12 cellular contexts compared by ENCODE assay signal in genomic region chr6:169778646-169779045, GRCh38.
"Had no signal": no experiment of that assay in that cellular context is flagged by ENCODE, and none has a peak within 500 bp of the region (broad histone marks: within the 10 kb centered on the region; RNA-seq: fewer than 3 reads in every experiment).

No MANE protein-coding gene starts in this region.

- H3K27ac ChIP-seq: heart right ventricle, uterus had no signal

- H3K4me3 ChIP-seq: heart right ventricle, thyroid gland, uterus had no signal

- H3K4me3 Mint-ChIP-seq: activated CD8-positive, alpha-beta memory T cell treated with anti-CD3 and anti-CD28 coated beads, Interleukin-2, amount 10 ng/mL, durations not matched to agents 7 days and 5 days; activated naive CD8-positive, alpha-beta T cell; natural killer cell treated with Interleukin-12 subunit alpha and Interleukin-12 subunit beta and Interleukin-15 and Interleukin-18, amount 100 ng/mL, for 72 hours had no signal

- ATAC-seq: activated CD8-positive, alpha-beta memory T cell treated with anti-CD3 and anti-CD28 coated beads, Interleukin-2, amount 10 ng/mL, durations not matched to agents 7 days and 5 days; heart right ventricle; natural killer cell treated with Interleukin-12 subunit alpha and Interleukin-12 subunit beta and Interleukin-15 and Interleukin-18, amount 100 ng/mL, for 72 hours had no signal

- H3K27me3 ChIP-seq: heart right ventricle, thyroid gland, uterus had no signal

- DNase-seq: activated CD4-positive, alpha-beta T cell treated with anti-CD3 and anti-CD28 coated beads, Interleukin-2, amount 50 U/mL, for 48 hours; activated CD8-positive, alpha-beta memory T cell treated with anti-CD3 and anti-CD28 coated beads, Interleukin-2, amount 10 ng/mL, durations not matched to agents 7 days and 5 days; caudate nucleus; heart right ventricle; nucleus accumbens; retina; stimulated activated CD4-positive, alpha-beta T cell treated with anti-CD3 and anti-CD28 coated beads, Interleukin-2, amount 100 ng/mL, for 24 hours; stimulated activated naive CD4-positive, alpha-beta T cell treated with Interleukin-2 at 50 U/mL for 16 hours; uterus had no signal

- H3K4me1 ChIP-seq: heart right ventricle, uterus had no signal

- H3K9me3 Mint-ChIP-seq: natural killer cell treated with Interleukin-12 subunit alpha and Interleukin-12 subunit beta and Interleukin-15 and Interleukin-18, amount 100 ng/mL, for 72 hours had no signal

- H3K27me3 Mint-ChIP-seq: activated CD8-positive, alpha-beta memory T cell treated with anti-CD3 and anti-CD28 coated beads, Interleukin-2, amount 10 ng/mL, durations not matched to agents 7 days and 5 days; activated naive CD8-positive, alpha-beta T cell; natural killer cell treated with Interleukin-12 subunit alpha and Interleukin-12 subunit beta and Interleukin-15 and Interleukin-18, amount 100 ng/mL, for 72 hours had no signal

- H3K9me3 ChIP-seq: heart right ventricle, thyroid gland, uterus had no signal

- H3K27ac Mint-ChIP-seq: activated CD8-positive, alpha-beta memory T cell treated with anti-CD3 and anti-CD28 coated beads, Interleukin-2, amount 10 ng/mL, durations not matched to agents 7 days and 5 days; activated naive CD8-positive, alpha-beta T cell; natural killer cell treated with Interleukin-12 subunit alpha and Interleukin-12 subunit beta and Interleukin-15 and Interleukin-18, amount 100 ng/mL, for 72 hours had no signal

- H3K36me3 ChIP-seq: uterus had no signal
